ENCODE assay signal across 9 cellular contexts in genomic region chr4:76308548-76308947, GRCh38. TPM values are rescaled to one million over a fixed set of nuclear protein-coding genes. Genes with fewer than 3 reads are reported as not detected.
DNase-seq lines count a peak whose midpoint lies in the region; ATAC-seq and TF ChIP-seq lines count a peak whose summit lies in the region.
"Had no signal": no experiment of that assay in that cellular context is flagged by ENCODE, and none has a peak within 500 bp of the region (broad histone marks: within the 10 kb centered on the region; RNA-seq: fewer than 3 reads in every experiment).

No MANE protein-coding gene starts in this region.

- H3K4me3 ChIP-seq in CD8-positive, alpha-beta T cell (ENCODE audit: low read depth, low read length): no peak overlapping the region
- H3K4me3 ChIP-seq in Peyer's patch (peak overlapping the region in 2 of 4 donors; percentile 72 to 73), cardiac muscle cell (peak overlapping the region; percentile 3)

- H3K27me3 ChIP-seq in CD8-positive, alpha-beta T cell (ENCODE audit: insufficient read depth, low read length): no peaks in the 10 kb centered on the region
- H3K27me3 ChIP-seq in Peyer's patch (no peaks in the 10 kb centered on the region), cardiac muscle cell (no peaks in the 10 kb centered on the region)

- POLR2A ChIA-PET in CD8-positive, alpha-beta T cell (lab: Charles Lee): no interaction called here

- CTCF ChIA-PET in CD8-positive, alpha-beta T cell (lab: Charles Lee): interaction anchor here (0.9 kb wide), 1 partner anchor 130 kb away, joined by 3 read pairs; no protein-coding TSS in a partner anchor

- no peaks in the 10 kb centered on the region for H3K9me3 ChIP-seq in CD8-positive, alpha-beta T cell (ENCODE audit: low read length)
- H3K9me3 ChIP-seq in Peyer's patch (no peaks in the 10 kb centered on the region), cardiac muscle cell (ENCODE audit: low read depth) (no peaks in the 10 kb centered on the region)

- H3K9me3 Mint-ChIP-seq in CD8-positive, alpha-beta T cell: no peaks in the 10 kb centered on the region
- no peaks in the 10 kb centered on the region for H3K9me3 Mint-ChIP-seq in neural crest cell

- intact Hi-C loops in CD8-positive, alpha-beta T cell (cut with DNase I, micrococcal nuclease): no loop called here

- no peak overlapping the region for H3K27ac Mint-ChIP-seq in CD8-positive, alpha-beta T cell
- no peak overlapping the region for H3K27ac Mint-ChIP-seq in neural crest cell (ENCODE audit: unreplicated experiment)

- no peak for ATAC-seq in CD8-positive, alpha-beta T cell
- no peak for ATAC-seq in HG03520 (IDR thresholded peaks at IDR 0.05; ENCODE audit: unreplicated experiment)
- ATAC-seq in GM18519 (IDR thresholded peaks at IDR 0.05; ENCODE audit: low FRiP score, unreplicated experiment): no peak
- no peak for ATAC-seq in HG03097 (IDR thresholded peaks at IDR 0.05; ENCODE audit: low FRiP score, unreplicated experiment)

- DNase-seq in CD8-positive, alpha-beta T cell: no peak
- DNase-seq in Peyer's patch (peak in 2 of 3 donors; percentile 65 to 72), cardiac muscle cell (ENCODE audit: low read depth in 1 of 2, low spot score in 1 of 2) (peak; percentile 50 to 94), neural crest cell (ENCODE audit: low read depth, low spot score) (no peak), GM20000 (ENCODE audit: low spot score) (no peak)
- DNase-seq: aorta had no signal

- H3K27me3 Mint-ChIP-seq in CD8-positive, alpha-beta T cell (ENCODE audit: low read depth): peaks cover 4% of the 10 kb centered on the region
- peaks cover 51% of the 10 kb centered on the region for H3K27me3 Mint-ChIP-seq in neural crest cell (ENCODE audit: low read depth)

- H3K36me3 Mint-ChIP-seq in CD8-positive, alpha-beta T cell: no peaks in the 10 kb centered on the region
- no peaks in the 10 kb centered on the region for H3K36me3 Mint-ChIP-seq in neural crest cell (ENCODE audit: low read depth)

- TF ChIP-seq POLR2A in Peyer's patch (IDR thresholded peaks at IDR 0.05): peak in 1 of 2 donors; percentile 64

- peak overlapping the region; percentile 15 for H3K4me3 Mint-ChIP-seq in CD8-positive, alpha-beta T cell
- H3K4me3 Mint-ChIP-seq in neural crest cell: peak overlapping the region; percentile 44

- H3K4me1 ChIP-seq in CD8-positive, alpha-beta T cell (ENCODE audit: insufficient read depth, low read length): peaks cover 24% of the 10 kb centered on the region
- H3K4me1 ChIP-seq in Peyer's patch (peaks cover 0 to 34% (median 0%) of the 10 kb centered on the region in 4 donors), cardiac muscle cell (ENCODE audit: low read depth) (peaks cover 20% of the 10 kb centered on the region)

- H3K36me3 ChIP-seq in CD8-positive, alpha-beta T cell (ENCODE audit: insufficient read depth, low read length): no peaks in the 10 kb centered on the region
- H3K36me3 ChIP-seq in Peyer's patch: peaks cover 0 to 8% (median 0%) of the 10 kb centered on the region in 3 donors
- H3K36me3 ChIP-seq in cardiac muscle cell: peaks cover 22% of the 10 kb centered on the region

- no peak for TF ChIP-seq CTCF in CD8-positive, alpha-beta T cell (IDR thresholded peaks at IDR 0.05)
- TF ChIP-seq CTCF in Peyer's patch (IDR thresholded peaks at IDR 0.05) (no peak), cardiac muscle cell (IDR thresholded peaks at IDR 0.05; ENCODE audit: low read depth, low read length) (no peak), neural crest cell (conservative IDR thresholded peaks at IDR 0.05) (no peak), GM20000 (IDR thresholded peaks at IDR 0.05; ENCODE audit: extremely low read depth, missing control alignments) (no peak)

- no peak overlapping the region for H3K27ac ChIP-seq in CD8-positive, alpha-beta T cell (ENCODE audit: low read depth, low read length)
- H3K27ac ChIP-seq in Peyer's patch: peak overlapping the region in 2 of 4 donors; percentile 14 to 92
- peak overlapping the region; percentile 93 for H3K27ac ChIP-seq in cardiac muscle cell

- peaks cover 20% of the 10 kb centered on the region for H3K4me1 Mint-ChIP-seq in CD8-positive, alpha-beta T cell (ENCODE audit: low read depth)
- peaks cover 6% of the 10 kb centered on the region for H3K4me1 Mint-ChIP-seq in neural crest cell

RNA-seq across cellular contexts. Expression of gene STBD1, which starts 2.0 kb away (rescaled TPM):
- not detected for total RNA-seq in CD8-positive, alpha-beta T cell
- total RNA-seq in Peyer's patch: 10 to 100 TPM in 3 of 4 donors, not detected in 1; 32.0 to 72.9 (median 50.4) TPM
- 14.6 and 21.8 TPM in 2 replicates for total RNA-seq in cardiac muscle cell
- 22.6 and 30.5 TPM in 2 replicates for polyA plus RNA-seq in cardiac muscle cell
- 0.47 and 0.57 TPM in 2 replicates for total RNA-seq in neural crest cell

RNA-seq across cellular contexts. Expression of gene FAM47E, which starts 57.0 kb away (rescaled TPM):
- total RNA-seq in CD8-positive, alpha-beta T cell: under 1 TPM; 0.19 to 0.44 TPM
- total RNA-seq in Peyer's patch (10 to 100 TPM in 1 of 4 donors, 1 to 10 TPM in 2, under 1 TPM in 1; 0.83 to 13.9 (median 7.6) TPM), cardiac muscle cell (1.6 and 2.4 TPM in 2 replicates), neural crest cell (1.4 and 1.6 TPM in 2 replicates)
- 2.1 and 7.4 TPM in 2 replicates for polyA plus RNA-seq in cardiac muscle cell

Comparison
In these comparisons a context has a peak if more than half of its experiments do, and no peak if none do; other contexts are left out.
1. DNase-seq: peak in Peyer's patch (2 of 3) and cardiac muscle cell (2 of 2); none in CD8-positive, alpha-beta T cell (0 of 7), neural crest cell (single experiment) and GM20000 (single experiment).